ENCODE assay signal across 8 cellular contexts in genomic region chr12:53561590-53561953, GRCh38. TPM values are rescaled to one million over a fixed set of nuclear protein-coding genes. Genes with fewer than 3 reads are reported as not detected.
DNase-seq lines count a peak whose midpoint lies in the region; TF ChIP-seq lines count a peak whose summit lies in the region.

No MANE protein-coding gene starts in this region.

- CTCF ChIA-PET in MCF 10A (lab: Yijun Ruan, JAX) = interaction anchor here (0.7 to 1.3 kb wide), 3 partner anchors 29 to 55 kb away, joined by 3 to 5 read pairs (median 3); no protein-coding TSS in a partner anchor

- intact Hi-C loops in MCF 10A (cut with micrococcal nuclease) = no loop called here

- DNase-seq in COLO829 (ENCODE audit: low spot score) (peak; percentile 93), M059J (ENCODE audit: low read depth) (peak; percentile 92), MCF 10A (ENCODE audit: unreplicated experiment) (peak; percentile 83), GM10266 (ENCODE audit: extremely low spot score) (no peak), NCI-H748 treated with DMSO at 0.1 percent for 48 hours (lab: John Stamatoyannopoulos, UW) (no peak), COR-L47 (lab: John Stamatoyannopoulos, UW) (no peak), OCI-M1 (lab: John Stamatoyannopoulos, UW) (no peak)

- H3K9me3 Mint-ChIP-seq in MCF 10A (ENCODE audit: unreplicated experiment) = no peaks in the 10 kb centered on the region

- H3K27me3 ChIP-seq in muscle layer of duodenum (ENCODE audit: low read depth, low read length) = no peaks in the 10 kb centered on the region

- peak overlapping the region; percentile 52 for H3K4me3 Mint-ChIP-seq in MCF 10A (ENCODE audit: unreplicated experiment)

- POLR2A ChIA-PET in MCF 10A (lab: Yijun Ruan, JAX) = interaction anchor here (0.6 to 3.2 kb wide), 11 partner anchors 11 to 114 kb away, joined by 3 to 25 read pairs (median 4); partner anchors contain the start of genes ATF7 and ATP5MC2

- peak overlapping the region; percentile 61 for H3K27ac ChIP-seq in muscle layer of duodenum (ENCODE audit: low read length)

- BruUV-seq in MCF 10A (replicated peaks; lab: Mats Ljungman, UMichigan) = no TSS peak

- H3K4me3 ChIP-seq in muscle layer of duodenum (ENCODE audit: low read depth in 1 of 2, low read length in 2 of 2) = no peak overlapping the region

- peaks cover 49% of the 10 kb centered on the region for H3K4me1 Mint-ChIP-seq in MCF 10A (ENCODE audit: insufficient read depth, unreplicated experiment)

- H3K4me1 ChIP-seq in muscle layer of duodenum (ENCODE audit: control insufficient read depth in 1 of 2, insufficient read depth in 2 of 2, low read length in 2 of 2) = peaks cover 14 to 29% of the 10 kb centered on the region in 2 donors

- H3K36me3 Mint-ChIP-seq in MCF 10A (ENCODE audit: insufficient read depth, unreplicated experiment) = peaks cover 16% of the 10 kb centered on the region

- TF ChIP-seq CTCF in MCF 10A (IDR thresholded peaks at IDR 0.05; ENCODE audit: unreplicated experiment) (no peak), GM10266 (IDR thresholded peaks at IDR 0.05; ENCODE audit: control insufficient read depth, insufficient read depth, low read depth, missing control alignments) (no peak)

- no peaks in the 10 kb centered on the region for H3K9me3 ChIP-seq in muscle layer of duodenum (ENCODE audit: control insufficient read depth in 1 of 2, low read length in 2 of 2)

- H3K27me3 Mint-ChIP-seq in MCF 10A (ENCODE audit: insufficient read depth, unreplicated experiment) = no peaks in the 10 kb centered on the region

- H3K27ac Mint-ChIP-seq in MCF 10A (ENCODE audit: low read depth, unreplicated experiment) = peak overlapping the region; percentile 90

- H3K36me3 ChIP-seq in muscle layer of duodenum (ENCODE audit: control insufficient read depth in 1 of 2, insufficient read depth in 2 of 2, low read length in 2 of 2) = no peaks in the 10 kb centered on the region

RNA-seq across cellular contexts. Expression of gene NPFF, which starts 54.3 kb away (rescaled TPM):
- total RNA-seq in M059J (2014; rRNA removed; shearing (Covaris generic)) = not detected in 2 replicates
- not detected in 2 replicates for total RNA-seq in MCF 10A (2022)

Comparison
In these comparisons a context has a peak if more than half of its experiments do, and no peak if none do; other contexts are left out.
1. DNase-seq: peak in COLO829 (single experiment), M059J (single experiment) and MCF 10A (single experiment); none in GM10266 (single experiment), NCI-H748 treated with DMSO at 0.1 percent for 48 hours (single experiment), COR-L47 (single experiment) and OCI-M1 (single experiment).